Comparison of ENCODE assay signal across 20 cellular contexts in genomic region chr16:84543253-84543652, GRCh38.
"Had no signal": no experiment of that assay in that cellular context is flagged by ENCODE, and none has a peak within 500 bp of the region (broad histone marks: within the 10 kb centered on the region; RNA-seq: fewer than 3 reads in every experiment).

No MANE protein-coding gene starts in this region.

- H3K4me3 Mint-ChIP-seq: T-helper 17 cell had no signal

- H3K27me3 Mint-ChIP-seq: T-helper 17 cell had no signal

- FAIRE-seq: TTC549 had no signal

- H3K36me3 ChIP-seq: brain microvascular endothelial cell, cardiac muscle cell had no signal

- H3K9me3 Mint-ChIP-seq: activated T-helper 2 cell treated with anti-CD3 and anti-CD28 coated beads, Interferon-gamma antibody, Interleukin-2, Interleukin-4, amounts not matched to agents 10 μg/mL and 5 μg/mL and 100 μg/mL, durations not matched to agents 14 hours and 24 hours and 36 hours had no signal

- H3K27me3 ChIP-seq: brain microvascular endothelial cell, cardiac muscle cell had no signal

- H3K27ac ChIP-seq: cardiac muscle cell had no signal

- DNase-seq: activated CD4-positive, CD25-positive, alpha-beta regulatory T cell; activated gamma-delta T cell treated with Interleukin-2 at 50 U/mL for 16 hours; activated naive CD4-positive, alpha-beta T cell treated with anti-CD3 and anti-CD28 coated beads, Interleukin-2, amount 50 U/mL, for 16 hours; activated T-cell treated with anti-CD3 and anti-CD28 coated beads for 4 hours; activated T-cell treated with anti-CD3 and anti-CD28 coated beads, Interleukin-2, amount 50 U/mL, for 48 hours; amygdala; brain microvascular endothelial cell; KG1; NCI-H1092; NCI-H1930; NCI-H2171; NCI-H2227 treated with DMSO at 0.1 percent for 48 hours; NCI-H526; NCI-H82; SIG-M5; T-helper 17 cell; T-helper 9 cell had no signal

- ATAC-seq: T-helper 17 cell had no signal

- H3K4me3 ChIP-seq: cardiac muscle cell had no signal
